In the genomic region with DNA sequence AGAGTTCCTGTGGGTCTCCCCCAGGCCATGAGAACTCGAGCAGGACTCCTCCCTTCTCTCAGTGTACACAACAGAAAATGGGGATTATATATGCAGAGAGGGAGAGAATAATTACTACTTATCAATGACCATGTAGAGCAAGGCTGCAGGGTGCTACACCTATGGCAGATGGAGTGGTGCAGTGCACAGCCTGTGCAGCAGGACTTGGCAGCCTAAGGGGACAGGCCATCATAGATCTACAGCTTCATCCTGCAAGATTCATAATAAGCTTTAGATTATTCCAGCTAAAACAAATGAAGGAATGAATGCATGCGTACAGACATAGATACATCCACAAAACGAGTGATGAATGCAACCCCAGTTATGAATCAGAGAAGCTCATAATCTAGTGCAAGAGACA, we compare ENCODE assay signal across 26 cellular contexts. TPM values are rescaled to one million over a fixed set of nuclear protein-coding genes. Genes with fewer than 3 reads are reported as not detected.
DNase-seq lines count a peak whose midpoint lies in the region; ATAC-seq and TF ChIP-seq lines count a peak whose summit lies in the region.
"Had no signal": no experiment of that assay in that cellular context is flagged by ENCODE, and none has a peak within 500 bp of the region (broad histone marks: within the 10 kb centered on the region; RNA-seq: fewer than 3 reads in every experiment).

No MANE protein-coding gene starts in this region.

- no peaks in the 10 kb centered on the region for H3K27me3 ChIP-seq in BLaER1 treated with 17β-estradiol and CSF1 and Interleukin-3, amounts not matched to agents 10 nM and 100 nM
- no peaks in the 10 kb centered on the region for H3K27me3 ChIP-seq in stomach

- H3K4me3 ChIP-seq in BLaER1 treated with 17β-estradiol and CSF1 and Interleukin-3, amounts not matched to agents 10 nM and 100 nM: no peak overlapping the region
- no peak overlapping the region for H3K4me3 ChIP-seq in stomach
- H3K4me3 ChIP-seq: A549 had no signal

- no peak overlapping the region for H3K27ac Mint-ChIP-seq in WTC11
- no peak overlapping the region for H3K27ac Mint-ChIP-seq in immature natural killer cell
- H3K27ac Mint-ChIP-seq: IgD-negative memory B cell had no signal

- H3K4me1 Mint-ChIP-seq in WTC11 (peaks cover 84% of the 10 kb centered on the region), immature natural killer cell (no peaks in the 10 kb centered on the region)

- H3K9me3 Mint-ChIP-seq in WTC11: no peaks in the 10 kb centered on the region
- H3K9me3 Mint-ChIP-seq in immature natural killer cell: no peaks in the 10 kb centered on the region
- H3K9me3 Mint-ChIP-seq: CD8-positive, alpha-beta memory T cell; IgD-negative memory B cell had no signal

- H3K27ac ChIP-seq in BLaER1 treated with 17β-estradiol and CSF1 and Interleukin-3, amounts not matched to agents 10 nM and 100 nM: peak overlapping the region in 6 of 11 experiments; percentile 40 to 99 (median 98); a peak in 10 of 22 replicates
- H3K27ac ChIP-seq in stomach: peak overlapping the region in 3 of 5 donors; percentile 25 to 35 (median 34)
- H3K27ac ChIP-seq: A549 had no signal

- POLR2A ChIA-PET in WTC11 (lab: Charles Lee): interaction anchor here (0.6 kb wide), 1 partner anchor 282 kb away, joined by 3 read pairs; no protein-coding TSS in a partner anchor

- CTCF ChIA-PET in WTC11 (lab: Charles Lee): interaction anchor here (0.9 to 4.1 kb wide), 9 partner anchors 9 to 293 kb away, joined by 3 to 19 read pairs (median 8); partner anchors contain the start of gene TP53I11

- peaks cover 57 to 96% (median 88%) of the 10 kb centered on the region in 10 experiments for H3K4me1 ChIP-seq in BLaER1 treated with 17β-estradiol and CSF1 and Interleukin-3, amounts not matched to agents 10 nM and 100 nM
- H3K4me1 ChIP-seq in stomach: peaks cover 22 to 49% (median 24%) of the 10 kb centered on the region in 4 donors

- H4K20me1 ChIP-seq in BLaER1 treated with 17β-estradiol and CSF1 and Interleukin-3, amounts not matched to agents 10 nM and 100 nM: no peaks in the 10 kb centered on the region

- intact Hi-C loops in left colon (cut with DNase I, micrococcal nuclease) (no loop called here), stomach (cut with DNase I; ENCODE audit: low total_unique reads) (no loop called here)

- no peak for DNase-seq in WTC11 (ENCODE audit: low spot score)
- no peak for DNase-seq in left colon
- DNase-seq in stomach: no peak
- DNase-seq in immature natural killer cell: no peak
- DNase-seq in HT-29 (ENCODE audit: low spot score): no peak
- DNase-seq: CD8-positive, alpha-beta memory T cell; DMS153; DND-41; GOT3; HCEC 1CT; NCI-H1092; NCI-H1417 treated with DMSO at 0.1 percent for 48 hours; NCI-H187 treated with DMSO at 0.1 percent for 48 hours; NCI-H2171 treated with DMSO at 0.1 percent for 48 hours; NCI-H345; NCI-H510A treated with DMSO at 0.1 percent for 48 hours; NCI-H748 treated with DMSO at 0.1 percent for 48 hours; NK-92 treated with Interleukin-12 subunit alpha and Interleukin-12 subunit beta, amount 100 ng/mL, for 24 hours; PC-3; SK-N-SH; SW 1271 had no signal

- H3K27me3 Mint-ChIP-seq in WTC11 (ENCODE audit: low read depth): peaks cover 15% of the 10 kb centered on the region
- H3K27me3 Mint-ChIP-seq in immature natural killer cell (ENCODE audit: low read depth in 3 of 3): peaks cover 0 to 2% (median 1%) of the 10 kb centered on the region in 3 donors

- H3K4me2 ChIP-seq in BLaER1 treated with 17β-estradiol and CSF1 and Interleukin-3, amounts not matched to agents 10 nM and 100 nM: peak overlapping the region in 9 of 11 experiments; percentile 64 to 98 (median 83); a peak in 17 of 22 replicates
- H3K4me2 ChIP-seq: A549, SK-N-SH had no signal

- H3K36me3 Mint-ChIP-seq in WTC11 (no peaks in the 10 kb centered on the region), immature natural killer cell (no peaks in the 10 kb centered on the region)
- H3K36me3 Mint-ChIP-seq: CD8-positive, alpha-beta memory T cell; IgD-negative memory B cell had no signal

- no peak for TF ChIP-seq POLR2A in stomach (IDR thresholded peaks at IDR 0.05)

- no peaks in the 10 kb centered on the region for H3K36me3 ChIP-seq in BLaER1 treated with 17β-estradiol and CSF1 and Interleukin-3, amounts not matched to agents 10 nM and 100 nM
- no peaks in the 10 kb centered on the region for H3K36me3 ChIP-seq in stomach

- TF ChIP-seq CTCF in WTC11 (IDR thresholded peaks at IDR 0.05) (no peak), stomach (IDR thresholded peaks at IDR 0.05) (no peak)

- no peak overlapping the region; a peak in 1 of 22 replicates for H3K9ac ChIP-seq in BLaER1 treated with 17β-estradiol and CSF1 and Interleukin-3, amounts not matched to agents 10 nM and 100 nM
- H3K9ac ChIP-seq: SK-N-SH had no signal

- no peaks in the 10 kb centered on the region for H3K9me3 ChIP-seq in BLaER1 treated with 17β-estradiol and CSF1 and Interleukin-3, amounts not matched to agents 10 nM and 100 nM (replicated peaks in 1 of 11)
- no peaks in the 10 kb centered on the region for H3K9me3 ChIP-seq in stomach
- H3K9me3 ChIP-seq: A549, SK-N-SH had no signal

- no peak for TF ChIP-seq EP300 in stomach (IDR thresholded peaks at IDR 0.05)

- WGBS in stomach, 5 donors: 60 to 81% (median 72%) methylated on average over 3 of the region's 3 CpGs

- H3K4me3 Mint-ChIP-seq in WTC11 (no peak overlapping the region), immature natural killer cell (no peak overlapping the region)
- H3K4me3 Mint-ChIP-seq: CD14-positive monocyte; CD8-positive, alpha-beta memory T cell; IgD-negative memory B cell had no signal

- ATAC-seq in WTC11 (no peak), left colon (peak; percentile 1), GM19351 (IDR thresholded peaks at IDR 0.05; ENCODE audit: unreplicated experiment) (no peak)
- ATAC-seq: A549, PC-3 had no signal

TF ChIP-seq in WTC11, 78 proteins besides CTCF, POLR2A, EP300 and RAD21:
- TF ChIP-seq ZNF121 (CRISPR knock-in tag; IDR thresholded peaks at IDR 0.05) (0 out of 2 replicates have a peak, but pooled peaks have one; percentile 55), MYBL2 (CRISPR knock-in tag; IDR thresholded peaks at IDR 0.05) (no peak)

RNA-seq across cellular contexts. Expression of gene TP53I11, which starts 8.4 kb away (rescaled TPM):
- total RNA-seq in WTC11 (2021): 42.4 to 44.2 TPM (median 42.9 TPM) in 3 replicates
- 10 to 100 TPM; 69.8 to 91.7 TPM for total RNA-seq in left colon
- total RNA-seq in stomach: 100 to 1,000 TPM in 1 of 5 donors, 10 to 100 TPM in 4; 27.2 to 155 (median 31.6) TPM
- polyA plus RNA-seq in stomach: 10 to 100 TPM; 12.4 to 27.1 (median 18.5) TPM
- 10 to 100 TPM in 1 of 3 donors, 1 to 10 TPM in 2; 5.0 to 13.6 (median 6.4) TPM for polyA plus RNA-seq in immature natural killer cell
- 65.5 and 72.6 TPM in 2 replicates for total RNA-seq in HT-29 (2014; rRNA removed; shearing (Covaris generic))
